Comparison of ENCODE assay signal across 15 cellular contexts in genomic region chr2:138395565-138396306, GRCh38.
DNase-seq lines count a peak whose midpoint lies in the region; ATAC-seq, FAIRE-seq and TF ChIP-seq lines count a peak whose summit lies in the region.
"Had no signal": no experiment of that assay in that cellular context is flagged by ENCODE, and none has a peak within 500 bp of the region (broad histone marks: within the 10 kb centered on the region; RNA-seq: fewer than 3 reads in every experiment).

No MANE protein-coding gene starts in this region.

- peak; percentile 72 for ATAC-seq in IMR-90 (ENCODE audit: low read depth)
- ATAC-seq in right lobe of liver, result peak; percentile 44 to 97 (median 95)
- no peak for ATAC-seq in HG03159 (IDR thresholded peaks at IDR 0.05; ENCODE audit: unreplicated experiment)

- H3K4ac ChIP-seq in IMR-90 (ENCODE audit: low read depth, low read length), result no peak overlapping the region

- TF ChIP-seq CTCF in IMR-90 (conservative IDR thresholded peaks at IDR 0.05; ENCODE audit: low read depth, low read length) (no peak), MCF 10A (IDR thresholded peaks at IDR 0.05; ENCODE audit: unreplicated experiment) (no peak), right lobe of liver (IDR thresholded peaks at IDR 0.05) (no peak)

- H2AFZ ChIP-seq in IMR-90 (replicated peaks; ENCODE audit: low read length, poor library complexity), result no peak overlapping the region
- H2AFZ ChIP-seq: hepatocyte had no signal

- POLR2A ChIA-PET in IMR-90 (lab: Charles Lee; ENCODE audit: unreplicated experiment), result no interaction called here
- POLR2A ChIA-PET in MCF 10A (lab: Yijun Ruan, JAX), result interaction anchor here (0.7 to 1.1 kb wide), 3 partner anchors 10 to 42 kb away, joined by 3 read pairs; no protein-coding TSS in a partner anchor
- POLR2A ChIA-PET in CD4-positive, alpha-beta memory T cell (lab: Charles Lee; ENCODE audit: partially characterized antibody), result no interaction called here

- H3K36me3 ChIP-seq in IMR-90 (ENCODE audit: control insufficient read depth, insufficient read depth, low read length) (no peaks in the 10 kb centered on the region), right lobe of liver (no peaks in the 10 kb centered on the region)
- H3K36me3 ChIP-seq in CD4-positive, alpha-beta memory T cell (ENCODE audit: insufficient read depth, low read length), result no peaks in the 10 kb centered on the region
- H3K36me3 ChIP-seq: HAP-1, thoracic aorta had no signal

- CTCF ChIA-PET in IMR-90 (lab: Yijun Ruan, JAX), result interaction anchor here (0.6 kb wide), 1 partner anchor 1018 kb away, joined by 3 read pairs; no protein-coding TSS in a partner anchor
- CTCF ChIA-PET in MCF 10A (lab: Yijun Ruan, JAX), result interaction anchor here (0.7 kb wide), 1 partner anchor 78 kb away, joined by 3 read pairs; no protein-coding TSS in a partner anchor
- CTCF ChIA-PET in CD4-positive, alpha-beta memory T cell (lab: Charles Lee; ENCODE audit: partially characterized antibody), result no interaction called here

- H2BK120ac ChIP-seq in IMR-90 (ENCODE audit: low read depth, low read length), result no peak overlapping the region

- in situ Hi-C loops in Caki2 (cut with HindIII; ENCODE audit: low pct_unique_long_range_greater_than_20kb, low sequenced_read_pairs), result no loop called here
- in situ Hi-C loops in IMR-90 (cut with MboI; ENCODE audit: low sequenced_read_pairs), result no loop called here

- no peak for TF ChIP-seq RAD21 in IMR-90 (IDR thresholded peaks at IDR 0.05; ENCODE audit: low read length)

- H3K27ac Mint-ChIP-seq in MCF 10A (ENCODE audit: low read depth, unreplicated experiment), result peak overlapping the region; percentile 93
- H3K27ac Mint-ChIP-seq in CD4-positive, alpha-beta memory T cell, result no peak overlapping the region

- no peak overlapping the region for H3K23ac ChIP-seq in IMR-90 (ENCODE audit: low read depth, low read length)

- H3K18ac ChIP-seq in IMR-90 (ENCODE audit: low read depth, low read length), result no peak overlapping the region

- H2AK9ac ChIP-seq in IMR-90 (replicated peaks; ENCODE audit: low read depth, low read length, poor library complexity), result no peak overlapping the region

- no peak overlapping the region for H4K5ac ChIP-seq in IMR-90 (ENCODE audit: low read depth, low read length)

- DNase-seq in Caki2 (ENCODE audit: low read depth) (peak; percentile 18), IMR-90 (peak; percentile 42), MCF 10A (ENCODE audit: unreplicated experiment) (peak; percentile 94), right lobe of liver (peak in 2 of 3 donors; percentile 61 to 62), frontal cortex (ENCODE audit: low spot score in 2 of 2) (no peak)
- DNase-seq in CD4-positive, alpha-beta memory T cell, result no peak
- DNase-seq in stimulated activated naive CD4-positive, alpha-beta T cell (lab: John Stamatoyannopoulos, UW), result no peak
- DNase-seq: caudate nucleus, DMS153, NCI-H2081 had no signal

- no peaks in the 10 kb centered on the region for H3K9me3 ChIP-seq in IMR-90 (ENCODE audit: control insufficient read depth, insufficient read depth, low read length)
- H3K9me3 ChIP-seq in right lobe of liver, result no peaks in the 10 kb centered on the region
- no peaks in the 10 kb centered on the region for H3K9me3 ChIP-seq in CD4-positive, alpha-beta memory T cell (ENCODE audit: control insufficient read depth in 1 of 2, low read length in 2 of 2)
- H3K9me3 ChIP-seq: HAP-1, thoracic aorta had no signal

- no peak overlapping the region for H2BK20ac ChIP-seq in IMR-90 (ENCODE audit: low read depth, low read length)

- H3K9me3 Mint-ChIP-seq in MCF 10A (ENCODE audit: unreplicated experiment), result no peaks in the 10 kb centered on the region
- peaks cover 0 to 28% (median 18%) of the 10 kb centered on the region in 8 donors for H3K9me3 Mint-ChIP-seq in CD4-positive, alpha-beta memory T cell

- intact Hi-C loops in IMR-90 (cut with micrococcal nuclease) (no loop called here), MCF 10A (cut with micrococcal nuclease) (loop anchor here (1.0 kb wide), 1 partner anchor 106 kb away; the partner anchor contains the start of gene SPOPL), right lobe of liver (cut with DNase I) (no loop called here)
- intact Hi-C loops in CD4-positive, alpha-beta memory T cell (cut with micrococcal nuclease), result no loop called here

- no peaks in the 10 kb centered on the region for H3K4me1 ChIP-seq in IMR-90 (ENCODE audit: control insufficient read depth, insufficient read depth, low read length)
- H3K4me1 ChIP-seq in right lobe of liver, result no peaks in the 10 kb centered on the region
- H3K4me1 ChIP-seq in CD4-positive, alpha-beta memory T cell (ENCODE audit: insufficient read depth, low read length), result no peaks in the 10 kb centered on the region
- H3K4me1 ChIP-seq: HAP-1 had no signal

- H3K27ac ChIP-seq in IMR-90 (ENCODE audit: insufficient read depth, low read length) (no peak overlapping the region), right lobe of liver (peak overlapping the region in 1 of 3 donors; percentile 11)
- H3K27ac ChIP-seq in CD4-positive, alpha-beta memory T cell (ENCODE audit: low read depth, low read length), result no peak overlapping the region
- H3K27ac ChIP-seq: hepatocyte, HL-60, thoracic aorta had no signal

- no peak overlapping the region for H3K56ac ChIP-seq in IMR-90 (ENCODE audit: extremely low read depth, insufficient read depth, low read length)

- H3K9me1 ChIP-seq in IMR-90 (ENCODE audit: insufficient read depth, low read length), result no peaks in the 10 kb centered on the region; the same call in 1 of the 2 replicates

- H3K36me3 Mint-ChIP-seq in MCF 10A (ENCODE audit: insufficient read depth, unreplicated experiment), result no peaks in the 10 kb centered on the region
- H3K36me3 Mint-ChIP-seq in CD4-positive, alpha-beta memory T cell, result no peaks in the 10 kb centered on the region

- H2BK15ac ChIP-seq in IMR-90 (ENCODE audit: low read depth, low read length), result no peak overlapping the region

- H3K4me2 ChIP-seq in IMR-90 (ENCODE audit: low read depth, low read length), result no peak overlapping the region
- H3K4me2 ChIP-seq: hepatocyte had no signal

- BruUV-seq in IMR-90 (replicated peaks; lab: Mats Ljungman, UMichigan) (no TSS peak), MCF 10A (replicated peaks; lab: Mats Ljungman, UMichigan) (TSS peak; percentile 76)

- TF ChIP-seq POLR2A in IMR-90 (IDR thresholded peaks at IDR 0.05; ENCODE audit: low read depth, low read length), result no peak
- TF ChIP-seq POLR2A in right lobe of liver (IDR thresholded peaks at IDR 0.05), result no peak

- H3K27me3 Mint-ChIP-seq in MCF 10A (ENCODE audit: insufficient read depth, unreplicated experiment), result no peaks in the 10 kb centered on the region
- no peaks in the 10 kb centered on the region for H3K27me3 Mint-ChIP-seq in CD4-positive, alpha-beta memory T cell

- no peaks in the 10 kb centered on the region for H3K27me3 ChIP-seq in IMR-90 (ENCODE audit: control insufficient read depth, insufficient read depth, low read length)
- no peaks in the 10 kb centered on the region for H3K27me3 ChIP-seq in right lobe of liver
- no peaks in the 10 kb centered on the region for H3K27me3 ChIP-seq in CD4-positive, alpha-beta memory T cell (ENCODE audit: insufficient read depth, low read length)
- H3K27me3 ChIP-seq: hepatocyte had no signal

- H4K8ac ChIP-seq in IMR-90 (ENCODE audit: low read depth in 2 of 2, low read length in 2 of 2), result no peak overlapping the region

- no peak overlapping the region for H3K4me3 Mint-ChIP-seq in MCF 10A (ENCODE audit: unreplicated experiment)
- no peak overlapping the region for H3K4me3 Mint-ChIP-seq in CD4-positive, alpha-beta memory T cell

- peaks cover 22% of the 10 kb centered on the region for H3K4me1 Mint-ChIP-seq in MCF 10A (ENCODE audit: insufficient read depth, unreplicated experiment)
- H3K4me1 Mint-ChIP-seq in CD4-positive, alpha-beta memory T cell, result no peaks in the 10 kb centered on the region

- no peak overlapping the region for H2BK5ac ChIP-seq in IMR-90 (ENCODE audit: low read depth, low read length, poor library complexity, severe bottlenecking)

- H3K4me3 ChIP-seq in IMR-90 (ENCODE audit: insufficient read depth, low read depth, low read length), result no peak overlapping the region
- no peak overlapping the region for H3K4me3 ChIP-seq in right lobe of liver
- no peak overlapping the region for H3K4me3 ChIP-seq in CD4-positive, alpha-beta memory T cell (ENCODE audit: low read length in 2 of 2)
- H3K4me3 ChIP-seq: HAP-1, hepatocyte, thoracic aorta had no signal

- no peak overlapping the region for H4K91ac ChIP-seq in IMR-90 (ENCODE audit: insufficient read depth, low read depth, low read length)

- FAIRE-seq in frontal cortex (lab: Jason Lieb, UNC), result no peak

- H4K20me1 ChIP-seq in IMR-90 (ENCODE audit: insufficient read depth, low read length), result no peaks in the 10 kb centered on the region

- no peaks in the 10 kb centered on the region for H3K79me1 ChIP-seq in IMR-90 (ENCODE audit: low read depth in 1 of 2, low read length in 2 of 2)

- H2AK5ac ChIP-seq in IMR-90 (ENCODE audit: low read depth, low read length), result no peak overlapping the region

- no peak overlapping the region for H3K14ac ChIP-seq in IMR-90 (replicated peaks; ENCODE audit: low read depth, low read length)

- WGBS in IMR-90 (ENCODE audit: extremely low coverage in 2 of 2, insufficient read length in 1 of 2), 2 experiments, result no CpG with 5 or more reads among the region's 2 CpGs
- 25% methylated on average over 1 of the region's 2 CpGs for WGBS in right lobe of liver (ENCODE audit: insufficient coverage, low coverage, low lambda C conversion rate, missing lambda C conversion rate)

- dilution Hi-C loops in IMR-90 (cut with HindIII; ENCODE audit: low sequenced_read_pairs, unreplicated experiment), result no loop called here

- H3K9ac ChIP-seq in IMR-90 (ENCODE audit: low read depth, low read length), result no peak overlapping the region

TF ChIP-seq in IMR-90, 13 proteins besides CTCF, POLR2A, EP300 and RAD21:
- TF ChIP-seq, protein P1, sequence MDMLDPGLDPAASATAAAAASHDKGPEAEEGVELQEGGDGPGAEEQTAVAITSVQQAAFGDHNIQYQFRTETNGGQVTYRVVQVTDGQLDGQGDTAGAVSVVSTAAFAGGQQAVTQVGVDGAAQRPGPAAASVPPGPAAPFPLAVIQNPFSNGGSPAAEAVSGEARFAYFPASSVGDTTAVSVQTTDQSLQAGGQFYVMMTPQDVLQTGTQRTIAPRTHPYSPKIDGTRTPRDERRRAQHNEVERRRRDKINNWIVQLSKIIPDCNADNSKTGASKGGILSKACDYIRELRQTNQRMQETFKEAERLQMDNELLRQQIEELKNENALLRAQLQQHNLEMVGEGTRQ (IDR thresholded peaks at IDR 0.05; ENCODE audit: low read depth, low read length), result peak; percentile 52; the same call in 1 of the 2 replicates
- TF ChIP-seq MAFK (IDR thresholded peaks at IDR 0.05; ENCODE audit: low read depth, low read length), result no peak

Comparison
In these comparisons a context has a peak if more than half of its experiments do, and no peak if none do; other contexts are left out.
1. DNase-seq: peak in Caki2 (single experiment), IMR-90 (single experiment), MCF 10A (single experiment) and right lobe of liver (2 of 3); none in CD4-positive, alpha-beta memory T cell (0 of 5), stimulated activated naive CD4-positive, alpha-beta T cell (0 of 6) and frontal cortex (0 of 2).